Comparison of ENCODE assay signal across 16 cellular contexts in the genomic region with DNA sequence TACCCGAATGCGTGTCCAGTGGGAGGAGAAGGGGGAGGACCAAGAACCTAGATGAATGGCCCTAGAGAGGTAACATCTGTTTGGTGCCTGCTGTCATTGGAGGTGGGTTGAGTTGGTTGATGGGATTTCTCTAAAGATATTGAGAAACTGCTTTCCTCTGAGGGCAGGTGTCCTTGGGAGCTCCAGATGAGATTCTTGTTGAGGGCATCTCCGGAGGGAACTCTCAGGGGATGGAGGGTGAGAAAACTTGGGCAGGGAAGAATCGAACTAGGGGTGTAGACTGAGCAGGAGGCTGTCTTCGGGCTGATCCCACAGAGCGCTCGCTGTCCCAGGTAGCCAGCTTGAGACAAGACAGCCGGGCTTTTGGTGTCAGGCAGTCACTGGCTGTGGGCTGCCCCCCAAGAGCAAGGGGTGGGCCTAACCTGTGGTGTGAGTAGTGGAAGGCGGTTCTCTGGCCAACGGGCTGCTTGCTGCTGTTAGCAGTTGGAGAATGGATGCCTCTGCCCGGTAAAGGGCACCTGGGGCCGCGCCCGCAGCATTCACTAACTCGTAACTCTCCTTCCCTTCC. TPM values are rescaled to one million over a fixed set of nuclear protein-coding genes. Genes with fewer than 3 reads are reported as not detected.
DNase-seq lines count a peak whose midpoint lies in the region; ATAC-seq, FAIRE-seq and TF ChIP-seq lines count a peak whose summit lies in the region.
"Had no signal": no experiment of that assay in that cellular context is flagged by ENCODE, and none has a peak within 500 bp of the region (broad histone marks: within the 10 kb centered on the region; RNA-seq: fewer than 3 reads in every experiment).

No MANE protein-coding gene starts in this region.

- no peaks in the 10 kb centered on the region; the same call in 1 of the 2 replicates for H4K20me1 ChIP-seq in IMR-90 (ENCODE audit: insufficient read depth, low read length)
- H4K20me1 ChIP-seq in GM12878 (ENCODE audit: control insufficient read depth, insufficient read depth) = no peaks in the 10 kb centered on the region
- H4K20me1 ChIP-seq in osteoblast (ENCODE audit: insufficient read depth, low read length) = no peaks in the 10 kb centered on the region

- intact Hi-C loops in IMR-90 (cut with micrococcal nuclease) = no loop called here
- intact Hi-C loops in GM12878 (cut with micrococcal nuclease; ENCODE audit: unreplicated experiment) = loop anchor here (2.0 kb wide), 1 partner anchor 37 kb away; no protein-coding TSS in a partner anchor

- no peak overlapping the region for H3K56ac ChIP-seq in IMR-90 (ENCODE audit: extremely low read depth, insufficient read depth, low read length)

- SMC1A ChIA-PET in GM12878 (lab: Charles Lee; ENCODE audit: uncharacterized antibody, unreplicated experiment) = interaction anchor here (0.9 to 3.7 kb wide), 22 partner anchors 8 to 206 kb away, joined by 3 to 37 read pairs (median 5); partner anchors contain the start of gene TNPO3

- dilution Hi-C loops in IMR-90 (cut with HindIII; ENCODE audit: low sequenced_read_pairs, unreplicated experiment) = no loop called here

- FAIRE-seq in GM12878 (lab: Jason Lieb, UNC) = no peak
- FAIRE-seq: A204.1 had no signal

- no peak overlapping the region for H4K8ac ChIP-seq in IMR-90 (ENCODE audit: low read depth in 2 of 2, low read length in 2 of 2)

- no peaks in the 10 kb centered on the region for H3K9me3 ChIP-seq in IMR-90 (ENCODE audit: control insufficient read depth, insufficient read depth, low read length)
- H3K9me3 ChIP-seq in GM12878 (replicated peaks; ENCODE audit: control insufficient read depth, insufficient read depth, low read length) = no peaks in the 10 kb centered on the region
- no peaks in the 10 kb centered on the region for H3K9me3 ChIP-seq in osteoblast (ENCODE audit: low read depth, low read length)
- H3K9me3 ChIP-seq: heart left ventricle, upper lobe of left lung had no signal

- H3K27me3 ChIP-seq in IMR-90 (ENCODE audit: control insufficient read depth, insufficient read depth, low read length) (peaks cover 55% of the 10 kb centered on the region), GM12878 (replicated peaks in 1 of 2; ENCODE audit: control insufficient read depth in 2 of 2, insufficient read depth in 2 of 2, low read length in 1 of 2) (no peaks in the 10 kb centered on the region), osteoblast (ENCODE audit: insufficient read depth, low read length) (peaks cover 39% of the 10 kb centered on the region)
- H3K27me3 ChIP-seq: upper lobe of left lung had no signal

- CTCF ChIA-PET in IMR-90 (lab: Yijun Ruan, JAX) = interaction anchor here (1.3 kb wide), 1 partner anchor 150 kb away, joined by 3 read pairs; no protein-coding TSS in a partner anchor
- CTCF ChIA-PET in GM12878 (lab: Yijun Ruan, JAX) = interaction anchor here (0.8 to 3.2 kb wide), 10 partner anchors 9 to 272 kb away, joined by 3 to 23 read pairs (median 11); no protein-coding TSS in a partner anchor

- H3K4me3 ChIP-seq in IMR-90 (ENCODE audit: insufficient read depth, low read depth, low read length) = no peak overlapping the region
- peak overlapping the region; percentile 71 for H3K4me3 ChIP-seq in GM12878
- no peak overlapping the region for H3K4me3 ChIP-seq in osteoblast (ENCODE audit: insufficient read depth, low read length)
- H3K4me3 ChIP-seq: SK-N-MC had no signal

- H3K4ac ChIP-seq in IMR-90 (ENCODE audit: low read depth, low read length) = no peak overlapping the region

- RAD21 ChIA-PET in GM12878 (lab: Charles Lee; ENCODE audit: unreplicated experiment) = interaction anchor here (0.5 to 5.6 kb wide), 19 partner anchors 7 to 225 kb away, joined by 3 to 40 read pairs (median 9); partner anchors contain the start of gene TNPO3

- no peak overlapping the region for H2AFZ ChIP-seq in IMR-90 (replicated peaks; ENCODE audit: low read length, poor library complexity)
- no peak overlapping the region for H2AFZ ChIP-seq in GM12878 (ENCODE audit: control insufficient read depth, low read depth, low read length)
- no peak overlapping the region for H2AFZ ChIP-seq in osteoblast (ENCODE audit: low read length)

- no TSS peak for BruUV-seq in IMR-90 (replicated peaks; lab: Mats Ljungman, UMichigan)
- no TSS peak for BruUV-seq in GM12878 (replicated peaks; lab: Mats Ljungman, UMichigan)

- H3K9me1 ChIP-seq in IMR-90 (ENCODE audit: insufficient read depth, low read length) = no peaks in the 10 kb centered on the region

- POLR2A ChIA-PET in IMR-90 (lab: Charles Lee; ENCODE audit: unreplicated experiment) = no interaction called here
- POLR2A ChIA-PET in GM12878 (lab: Charles Lee) = interaction anchor here (1.1 to 6.7 kb wide), 9 partner anchors 14 to 148 kb away, joined by 3 to 107 read pairs (median 20); partner anchors contain the start of gene KCP

- no peaks in the 10 kb centered on the region for H3K9me3 Mint-ChIP-seq in T-helper 1 cell treated with Interleukin-12 subunit alpha and Interleukin-12 subunit beta and Interleukin-4 antibody, amounts not matched to agents 30 μg/mL and 1 μg/mL, for 36 hours

- peaks cover 33% of the 10 kb centered on the region for H3K4me1 Mint-ChIP-seq in T-helper 1 cell treated with Interleukin-12 subunit alpha and Interleukin-12 subunit beta and Interleukin-4 antibody, amounts not matched to agents 30 μg/mL and 1 μg/mL, for 36 hours (ENCODE audit: low read depth)

- no peaks in the 10 kb centered on the region for H3K79me1 ChIP-seq in IMR-90 (ENCODE audit: low read depth in 1 of 2, low read length in 2 of 2)

- peaks cover 19% of the 10 kb centered on the region for H3K27me3 Mint-ChIP-seq in T-helper 1 cell treated with Interleukin-12 subunit alpha and Interleukin-12 subunit beta and Interleukin-4 antibody, amounts not matched to agents 30 μg/mL and 1 μg/mL, for 36 hours (ENCODE audit: low read depth)

- peak overlapping the region; percentile 46 for H3K27ac Mint-ChIP-seq in T-helper 1 cell treated with Interleukin-12 subunit alpha and Interleukin-12 subunit beta and Interleukin-4 antibody, amounts not matched to agents 30 μg/mL and 1 μg/mL, for 36 hours
- H3K27ac Mint-ChIP-seq: activated naive CD8-positive, alpha-beta T cell had no signal

- DNase-seq in T-helper 1 cell (no peak), IMR-90 (no peak), GM12878 (ENCODE audit: low read depth, low spot score) (no peak), osteoblast (ENCODE audit: insufficient read length, low spot score, missing footprints) (peak; percentile 85), NCI-H2029 treated with DMSO at 0.1 percent for 48 hours (lab: John Stamatoyannopoulos, UW) (no peak), NOMO-1 treated with DMSO at 0.1 percent for 48 hours (lab: John Stamatoyannopoulos, UW; ENCODE audit: unreplicated experiment) (no peak)
- DNase-seq: caudate nucleus, heart left ventricle, NCI-H2171 had no signal

- H2BK20ac ChIP-seq in IMR-90 (ENCODE audit: low read depth, low read length) = no peak overlapping the region

- in situ Hi-C loops in IMR-90 (cut with MboI; ENCODE audit: low sequenced_read_pairs) = no loop called here
- in situ Hi-C loops in GM12878 (cut with MboI) = no loop called here

- no peak overlapping the region for H4K5ac ChIP-seq in IMR-90 (ENCODE audit: low read depth, low read length)

- H3K9ac ChIP-seq in IMR-90 (ENCODE audit: low read depth, low read length) = no peak overlapping the region
- peak overlapping the region; percentile 83 for H3K9ac ChIP-seq in GM12878 (ENCODE audit: control insufficient read depth, insufficient read depth, low read length)

- 0 out of 4 replicates have a peak, but pooled peaks of 1 of the 2 experiments have one; percentile 2 for TF ChIP-seq EP300 in GM12878 (IDR thresholded peaks at IDR 0.05; ENCODE audit: borderline replicate concordance in 1 of 2, control insufficient read depth in 1 of 2, low read depth in 2 of 2, low read length in 2 of 2)

- no peak overlapping the region for H3K18ac ChIP-seq in IMR-90 (ENCODE audit: low read depth, low read length)

- H3K4me2 ChIP-seq in IMR-90 (ENCODE audit: low read depth, low read length) (no peak overlapping the region), GM12878 (ENCODE audit: control insufficient read depth, insufficient read depth) (peak overlapping the region; percentile 86), osteoblast (ENCODE audit: insufficient read depth, low read length) (no peak overlapping the region)

- peak overlapping the region; percentile 42 for H2AK9ac ChIP-seq in IMR-90 (replicated peaks; ENCODE audit: low read depth, low read length, poor library complexity)

- no peaks in the 10 kb centered on the region; the same call in 1 of the 2 replicates for H3K4me1 ChIP-seq in IMR-90 (ENCODE audit: control insufficient read depth, insufficient read depth, low read length)
- peaks cover 26% of the 10 kb centered on the region for H3K4me1 ChIP-seq in GM12878 (ENCODE audit: control insufficient read depth, insufficient read depth, low read length)
- peaks cover 3% of the 10 kb centered on the region for H3K4me1 ChIP-seq in osteoblast (ENCODE audit: insufficient read depth, low read length)

- H2BK5ac ChIP-seq in IMR-90 (ENCODE audit: low read depth, low read length, poor library complexity, severe bottlenecking) = no peak overlapping the region

- TF ChIP-seq CTCF in IMR-90 (conservative IDR thresholded peaks at IDR 0.05; ENCODE audit: low read depth, low read length) = no peak
- no peak for TF ChIP-seq CTCF in GM12878 (IDR thresholded peaks at IDR 0.05 in 2 of 3, conservative IDR thresholded peaks at IDR 0.05 in 1 of 3; ENCODE audit: control insufficient read depth in 2 of 3, extremely low read depth in 1 of 3, insufficient read depth in 1 of 3, low read depth in 3 of 3, low read length in 3 of 3)
- no peak for TF ChIP-seq CTCF in osteoblast (IDR thresholded peaks at IDR 0.05; ENCODE audit: extremely low read depth, low read depth, low read length)

- H3K23ac ChIP-seq in IMR-90 (ENCODE audit: low read depth, low read length) = no peak overlapping the region

- H3K79me2 ChIP-seq in GM12878 (ENCODE audit: control insufficient read depth, insufficient read depth, low read length) = peaks cover 79% of the 10 kb centered on the region
- H3K79me2 ChIP-seq in osteoblast (ENCODE audit: insufficient read depth, low read length) = no peaks in the 10 kb centered on the region

- H3K36me3 ChIP-seq in IMR-90 (ENCODE audit: control insufficient read depth, insufficient read depth, low read length) (no peaks in the 10 kb centered on the region), GM12878 (ENCODE audit: control insufficient read depth in 2 of 2, insufficient read depth in 2 of 2, low read length in 1 of 2) (peaks cover 13 to 14% of the 10 kb centered on the region in 2 experiments), osteoblast (ENCODE audit: insufficient read depth, low read length) (no peaks in the 10 kb centered on the region)

- H3K27ac ChIP-seq in IMR-90 (ENCODE audit: insufficient read depth, low read length) (no peak overlapping the region), GM12878 (ENCODE audit: control insufficient read depth, insufficient read depth) (peak overlapping the region; percentile 96), osteoblast (ENCODE audit: low read depth, low read length) (no peak overlapping the region)
- H3K27ac ChIP-seq: SK-N-MC had no signal

- H3K4me3 Mint-ChIP-seq in T-helper 1 cell treated with Interleukin-12 subunit alpha and Interleukin-12 subunit beta and Interleukin-4 antibody, amounts not matched to agents 30 μg/mL and 1 μg/mL, for 36 hours = peak overlapping the region; percentile 35

- H4K91ac ChIP-seq in IMR-90 (ENCODE audit: insufficient read depth, low read depth, low read length) = no peak overlapping the region

- no peak overlapping the region for H2AK5ac ChIP-seq in IMR-90 (ENCODE audit: low read depth, low read length)

- no peak overlapping the region for H3K14ac ChIP-seq in IMR-90 (replicated peaks; ENCODE audit: low read depth, low read length)

- 67% methylated on average over 2 of the region's 15 CpGs; no CpG with 5 or more reads in 1 of the 2 experiments for WGBS in IMR-90 (ENCODE audit: extremely low coverage in 2 of 2, insufficient read length in 1 of 2), 2 experiments
- 59% methylated on average over 15 of the region's 15 CpGs for WGBS in GM12878 (ENCODE audit: insufficient coverage, insufficient replicate concordance, low lambda C conversion rate, missing lambda C conversion rate)

- TF ChIP-seq RAD21 in IMR-90 (IDR thresholded peaks at IDR 0.05; ENCODE audit: low read length) = no peak
- no peak for TF ChIP-seq RAD21 in GM12878 (IDR thresholded peaks at IDR 0.05; ENCODE audit: insufficient read depth, low read depth, low read length)

- no peak overlapping the region for H2BK120ac ChIP-seq in IMR-90 (ENCODE audit: low read depth, low read length)

- H3K36me3 Mint-ChIP-seq in T-helper 1 cell treated with Interleukin-12 subunit alpha and Interleukin-12 subunit beta and Interleukin-4 antibody, amounts not matched to agents 30 μg/mL and 1 μg/mL, for 36 hours (ENCODE audit: low read depth) = peaks cover 3% of the 10 kb centered on the region
- H3K36me3 Mint-ChIP-seq: activated naive CD8-positive, alpha-beta T cell had no signal

- no peak for ATAC-seq in IMR-90 (ENCODE audit: low read depth)
- ATAC-seq in GM12878 = no peak
- no peak for ATAC-seq in GM18873 (IDR thresholded peaks at IDR 0.05; ENCODE audit: low FRiP score, unreplicated experiment)

- H2BK15ac ChIP-seq in IMR-90 (ENCODE audit: low read depth, low read length) = no peak overlapping the region

- no peak for TF ChIP-seq POLR2A in IMR-90 (IDR thresholded peaks at IDR 0.05; ENCODE audit: low read depth, low read length)
- TF ChIP-seq POLR2A in GM12878 (IDR thresholded peaks at IDR 0.05; ENCODE audit: low read depth, low read length) = no peak

RNA-seq across cellular contexts. Expression of gene IRF5, which starts 3.7 kb away (rescaled TPM):
- total RNA-seq in IMR-90 (2012; rRNA removed) (0.18 TPM in 1 of 2 replicates, not detected in the other), GM12878 (2014; rRNA removed) (81.7 and 90.0 TPM in 2 replicates), GM12878 (2014; rRNA removed; fragmentation: Illumina TruSeq; extraction: Trizol) (33.9 and 36.5 TPM in 2 replicates), GM12878 (2021) (74.6 and 74.9 TPM in 2 replicates), osteoblast (under 0.01 TPM in 2 replicates)
- polyA plus RNA-seq in IMR-90 (2012; rRNA removed) (0.14 TPM in 1 of 2 replicates, not detected in the other), GM12878 (2011; rRNA removed) (31.5 and 55.1 TPM in 2 replicates), GM12878 (2014; fragmentation: Illumina TruSeq; extraction: Trizol) (23.2 and 39.7 TPM in 2 replicates), GM12878 (2014; fragmentation: Nextera tagmentation; extraction: Ambion mirVana) (1 to 10 TPM; 5.4 to 8.9 TPM), GM12878 (2014; rRNA removed) (68.3 and 71.5 TPM in 2 replicates), GM12878 (2016; fragmentation: Nextera tagmentation; extraction: Ambion mirVana) (10 to 100 TPM; 84.1 to 90.3 TPM)
- 0.08 TPM in 1 of 2 replicates, not detected in the other for polyA plus RNA-seq in IMR-90 (2012; cell fraction: cytosol; rRNA removed)
- polyA plus RNA-seq in IMR-90 (2012; cell fraction: nucleus; rRNA removed; ENCODE audit: low replicate concordance) = 0.15 and 0.24 TPM in 2 replicates
- 65.7 and 75.1 TPM in 2 replicates for total RNA-seq in GM12878 (2013; cell fraction: nucleolus; rRNA removed)
- 26.5 TPM for polyA plus RNA-seq in GM12878 (2011; ENCODE audit: low read depth)
- polyA plus RNA-seq in GM12878 (2011; cell fraction: cytosol; rRNA removed) = 56.7 and 79.4 TPM in 2 replicates
- 213 and 230 TPM in 2 replicates for polyA plus RNA-seq in GM12878 (2011; cell fraction: nucleus; rRNA removed)
- polyA plus RNA-seq in GM12878 (2012) = 45.6 and 55.1 TPM in 2 replicates
- 49.2 and 83.0 TPM in 2 replicates for polyA minus RNA-seq in GM12878 (2011; rRNA and poly(A)+ RNA removed)
- 43.8 and 50.8 TPM in 2 replicates for polyA minus RNA-seq in GM12878 (2011; cell fraction: cytosol; rRNA and poly(A)+ RNA removed)
- polyA minus RNA-seq in GM12878 (2011; cell fraction: nucleus; rRNA and poly(A)+ RNA removed) = 46.4 and 73.5 TPM in 2 replicates

RNA-seq across cellular contexts. Expression of gene KCP, which starts 30.9 kb away (rescaled TPM):
- total RNA-seq in IMR-90 (2012; rRNA removed) (not detected in 2 replicates), GM12878 (2014; rRNA removed) (2.9 and 4.2 TPM in 2 replicates), GM12878 (2014; rRNA removed; fragmentation: Illumina TruSeq; extraction: Trizol) (1.1 and 1.4 TPM in 2 replicates), GM12878 (2021) (5.6 and 7.8 TPM in 2 replicates), osteoblast (0.88 and 1.1 TPM in 2 replicates)
- polyA plus RNA-seq in IMR-90 (2012; rRNA removed) (0.03 and 0.07 TPM in 2 replicates), GM12878 (2011; rRNA removed) (0.45 and 0.76 TPM in 2 replicates), GM12878 (2014; fragmentation: Illumina TruSeq; extraction: Trizol) (0.48 and 1.0 TPM in 2 replicates), GM12878 (2014; fragmentation: Nextera tagmentation; extraction: Ambion mirVana) (under 1 TPM; 0.05 to 0.35 TPM), GM12878 (2014; rRNA removed) (6.0 and 7.6 TPM in 2 replicates), GM12878 (2016; fragmentation: Nextera tagmentation; extraction: Ambion mirVana) (1 to 10 TPM; 4.0 to 4.3 TPM)
- 0.03 TPM in 1 of 2 replicates, not detected in the other for polyA plus RNA-seq in IMR-90 (2012; cell fraction: cytosol; rRNA removed)
- polyA plus RNA-seq in IMR-90 (2012; cell fraction: nucleus; rRNA removed; ENCODE audit: low replicate concordance) = 0.17 and 0.33 TPM in 2 replicates
- total RNA-seq in GM12878 (2013; cell fraction: nucleolus; rRNA removed) = 6.2 and 7.5 TPM in 2 replicates
- 1.4 TPM for polyA plus RNA-seq in GM12878 (2011; ENCODE audit: low read depth)
- 1.0 and 1.9 TPM in 2 replicates for polyA plus RNA-seq in GM12878 (2011; cell fraction: cytosol; rRNA removed)
- polyA plus RNA-seq in GM12878 (2011; cell fraction: nucleus; rRNA removed) = 17.7 and 21.9 TPM in 2 replicates
- 2.9 and 3.4 TPM in 2 replicates for polyA plus RNA-seq in GM12878 (2012)
- polyA minus RNA-seq in GM12878 (2011; rRNA and poly(A)+ RNA removed) = 1.1 and 2.2 TPM in 2 replicates
- 0.21 and 1.5 TPM in 2 replicates for polyA minus RNA-seq in GM12878 (2011; cell fraction: cytosol; rRNA and poly(A)+ RNA removed)
- 3.5 and 6.1 TPM in 2 replicates for polyA minus RNA-seq in GM12878 (2011; cell fraction: nucleus; rRNA and poly(A)+ RNA removed)
- total RNA-seq: M059J had no signal

Comparison
In these comparisons a context has a peak if more than half of its experiments do, and no peak if none do; other contexts are left out.
1. RNA of gene IRF5, which starts 3.7 kb away (total RNA-seq): 33.9 to 90.0 TPM in GM12878; 0.18 TPM in IMR-90 and under 0.01 TPM in osteoblast; every median in the first group is over 10 times any median in the second.